Comparison of ENCODE assay signal across 22 cellular contexts in the genomic region with DNA sequence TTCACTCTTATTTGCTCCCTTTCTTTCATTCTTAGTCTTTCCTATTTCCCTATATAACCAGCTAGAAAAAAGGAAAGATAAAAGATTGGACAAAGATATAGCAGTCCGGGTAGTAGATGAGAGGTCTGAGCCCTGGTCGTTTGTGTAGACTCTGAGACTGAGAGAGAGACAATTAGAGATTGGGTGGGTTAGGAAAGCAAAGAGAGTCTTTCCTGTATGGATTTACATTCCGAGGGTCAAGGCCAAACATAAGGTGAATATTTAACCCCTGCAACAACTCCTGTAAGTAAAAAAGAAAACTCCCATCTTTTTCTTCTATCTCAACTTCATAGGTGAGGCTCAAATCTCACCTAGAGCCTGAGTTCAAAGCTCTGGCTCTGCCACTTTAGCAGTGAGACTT.
"Had no signal": no experiment of that assay in that cellular context is flagged by ENCODE, and none has a peak within 500 bp of the region (broad histone marks: within the 10 kb centered on the region; RNA-seq: fewer than 3 reads in every experiment).

No MANE protein-coding gene starts in this region.

- DNase-seq: activated CD4-positive, alpha-beta memory T cell treated with anti-CD3 and anti-CD28 coated beads, Interleukin-2, amount 10 ng/mL, durations not matched to agents 7 days and 5 days; activated CD4-positive, alpha-beta T cell treated with anti-CD3 and anti-CD28 coated beads for 36 hours; activated CD4-positive, alpha-beta T cell treated with anti-CD3 and anti-CD28 coated beads, Interleukin-2, amount 50 U/mL, for 1 hour; activated gamma-delta T cell; activated naive CD4-positive, alpha-beta T cell treated with anti-CD3 and anti-CD28 coated beads, Interleukin-2, amount 10 ng/mL, durations not matched to agents 7 days and 5 days; activated naive CD8-positive, alpha-beta T cell treated with anti-CD3 and anti-CD28 coated beads, Interleukin-2, amount 10 ng/mL, durations not matched to agents 7 days and 5 days; activated T-cell treated with anti-CD3 and anti-CD28 coated beads for 4 hours; activated T-cell treated with anti-CD3 and anti-CD28 coated beads, Interleukin-2, amount 50 U/mL, for 48 hours; body of pancreas; central memory CD4-positive, alpha-beta T cell; NCI-H2081 treated with DMSO at 0.1 percent for 48 hours; NCI-H446; NCI-H524; Peyer's patch; Right ventricle myocardium superior; SJCRH30; SK-N-SH; T-helper 1 cell had no signal

- H3K9ac ChIP-seq: SK-N-SH had no signal

- H3K4me2 ChIP-seq: SK-N-SH had no signal

- ATAC-seq: body of pancreas had no signal

- H3K36me3 ChIP-seq: ascending aorta, Peyer's patch, SJCRH30 had no signal

- H3K36me3 Mint-ChIP-seq: activated naive CD4-positive, alpha-beta T cell treated with anti-CD3 and anti-CD28 coated beads, Interleukin-2, amount 10 ng/mL, durations not matched to agents 7 days and 5 days; activated naive CD8-positive, alpha-beta T cell treated with anti-CD3 and anti-CD28 coated beads, Interleukin-2, amount 10 ng/mL, durations not matched to agents 7 days and 5 days had no signal

- H3K27me3 Mint-ChIP-seq: activated CD4-positive, alpha-beta memory T cell treated with anti-CD3 and anti-CD28 coated beads, Interleukin-2, amount 10 ng/mL, durations not matched to agents 7 days and 5 days; activated CD4-positive, alpha-beta T cell treated with anti-CD3 and anti-CD28 coated beads for 36 hours; activated naive CD8-positive, alpha-beta T cell treated with anti-CD3 and anti-CD28 coated beads, Interleukin-2, amount 10 ng/mL, durations not matched to agents 7 days and 5 days had no signal

- H3K4me3 Mint-ChIP-seq: activated CD4-positive, alpha-beta memory T cell treated with anti-CD3 and anti-CD28 coated beads, Interleukin-2, amount 10 ng/mL, durations not matched to agents 7 days and 5 days; activated CD4-positive, alpha-beta T cell treated with anti-CD3 and anti-CD28 coated beads for 36 hours; activated naive CD4-positive, alpha-beta T cell treated with anti-CD3 and anti-CD28 coated beads, Interleukin-2, amount 10 ng/mL, durations not matched to agents 7 days and 5 days; activated naive CD8-positive, alpha-beta T cell treated with anti-CD3 and anti-CD28 coated beads, Interleukin-2, amount 10 ng/mL, durations not matched to agents 7 days and 5 days had no signal

- H3K27ac Mint-ChIP-seq: activated CD4-positive, alpha-beta memory T cell treated with anti-CD3 and anti-CD28 coated beads, Interleukin-2, amount 10 ng/mL, durations not matched to agents 7 days and 5 days; activated CD4-positive, alpha-beta T cell treated with anti-CD3 and anti-CD28 coated beads for 36 hours; activated naive CD4-positive, alpha-beta T cell treated with anti-CD3 and anti-CD28 coated beads, Interleukin-2, amount 10 ng/mL, durations not matched to agents 7 days and 5 days; activated naive CD8-positive, alpha-beta T cell treated with anti-CD3 and anti-CD28 coated beads, Interleukin-2, amount 10 ng/mL, durations not matched to agents 7 days and 5 days had no signal

- H3K4me1 Mint-ChIP-seq: activated naive CD4-positive, alpha-beta T cell treated with anti-CD3 and anti-CD28 coated beads, Interleukin-2, amount 10 ng/mL, durations not matched to agents 7 days and 5 days; activated naive CD8-positive, alpha-beta T cell treated with anti-CD3 and anti-CD28 coated beads, Interleukin-2, amount 10 ng/mL, durations not matched to agents 7 days and 5 days had no signal

- H3K9me3 Mint-ChIP-seq: activated CD4-positive, alpha-beta memory T cell treated with anti-CD3 and anti-CD28 coated beads, Interleukin-2, amount 10 ng/mL, durations not matched to agents 7 days and 5 days; activated naive CD4-positive, alpha-beta T cell treated with anti-CD3 and anti-CD28 coated beads, Interleukin-2, amount 10 ng/mL, durations not matched to agents 7 days and 5 days; activated naive CD8-positive, alpha-beta T cell treated with anti-CD3 and anti-CD28 coated beads, Interleukin-2, amount 10 ng/mL, durations not matched to agents 7 days and 5 days; activated T-helper 17 cell treated with anti-CD3 and anti-CD28 coated beads, Interleukin-2, amount 50 U/mL, for 72 hours had no signal

- H3K9me3 ChIP-seq: ascending aorta, body of pancreas, Peyer's patch, SJCRH30, SK-N-SH had no signal

- H3K27me3 ChIP-seq: ascending aorta, body of pancreas, Peyer's patch, SJCRH30 had no signal

- H3K4me3 ChIP-seq: ascending aorta, body of pancreas, Peyer's patch, SJCRH30 had no signal

- H3K27ac ChIP-seq: ascending aorta, body of pancreas, Peyer's patch, RWPE1, SJCRH30, VCaP had no signal

- H3K4me1 ChIP-seq: ascending aorta had no signal
